In genomic region chr5:80894083-80894482, GRCh38 we compare ENCODE assay signal across 10 cellular contexts.
"Had no signal": no experiment of that assay in that cellular context is flagged by ENCODE, and none has a peak within 500 bp of the region (broad histone marks: within the 10 kb centered on the region; RNA-seq: fewer than 3 reads in every experiment).

No MANE protein-coding gene starts in this region.

- H3K4me3 Mint-ChIP-seq: HFFc6 had no signal

- H3K4me3 ChIP-seq: HAP-1, K562 had no signal

- H3K9me3 Mint-ChIP-seq: HFFc6 had no signal

- H3K27ac ChIP-seq: HL-60 had no signal

- H3K27ac Mint-ChIP-seq: HFFc6 had no signal

- ATAC-seq: HCT116, HepG2, K562 had no signal

- H3K9me3 ChIP-seq: HAP-1 had no signal

- DNase-seq: GOT3, H7, HFFc6, IMR-90, KG1 had no signal

- H3K36me3 ChIP-seq: HAP-1 had no signal
